ENCODE assay signal across 27 cellular contexts in the genomic region with DNA sequence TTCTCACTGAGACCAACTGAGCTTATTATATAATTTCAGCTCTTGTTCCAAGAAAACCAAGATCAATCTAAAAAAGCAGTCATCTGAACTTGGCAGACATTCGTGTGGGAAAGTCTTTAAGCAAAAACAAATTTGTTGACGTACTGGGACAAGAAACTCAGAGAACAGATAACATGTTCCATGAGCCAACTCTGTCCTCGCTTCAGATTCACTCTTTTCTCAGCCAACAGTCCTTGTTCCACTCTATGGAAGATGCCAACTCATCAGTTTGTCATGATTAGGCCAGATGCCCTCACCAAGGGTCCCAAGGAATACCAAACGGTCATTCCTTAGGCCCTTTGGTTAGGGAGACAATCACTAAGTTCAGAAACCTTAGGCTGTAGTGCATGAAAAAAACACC.
"Had no signal": no experiment of that assay in that cellular context is flagged by ENCODE, and none has a peak within 500 bp of the region (broad histone marks: within the 10 kb centered on the region; RNA-seq: fewer than 3 reads in every experiment).

No MANE protein-coding gene starts in this region.

- DNase-seq: activated B cell treated with CpG ODN at 0.5 μM for 24 hours; activated CD4-positive, alpha-beta T cell treated with anti-CD3 and anti-CD28 coated beads, Interleukin-2, amount 50 U/mL, for 1 hour; activated CD8-positive, alpha-beta T cell treated with anti-CD3 and anti-CD28 coated beads for 36 hours; activated gamma-delta T cell treated with Interleukin-2 at 50 U/mL for 16 hours; activated naive CD8-positive, alpha-beta T cell treated with anti-CD3 and anti-CD28 coated beads, Interleukin-2, amount 50 U/mL, for 24 hours; activated T-cell treated with anti-CD3 and anti-CD28 coated beads, Interleukin-2, amount 50 U/mL, for 4 hours; anterior cingulate cortex; body of pancreas; gastrocnemius medialis; hypothalamus; immature natural killer cell; kidney; lower lobe of right lung; mesendoderm; mucosa of descending colon; sigmoid colon; small intestine; stimulated activated CD4-positive, alpha-beta T cell treated with anti-CD3 and anti-CD28 coated beads, Interleukin-4, amount 100 ng/mL, for 4 hours; stimulated activated CD8-positive, alpha-beta memory T cell treated with anti-CD3 and anti-CD28 coated beads, Interleukin-4, amount 100 ng/mL, for 48 hours; stimulated activated naive CD8-positive, alpha-beta T cell treated with anti-CD3 and anti-CD28 coated beads, Interleukin-15, amount 100 ng/mL, for 72 hours; substantia nigra; T-helper 1 cell had no signal

- H3K9me3 ChIP-seq: body of pancreas, gastrocnemius medialis, lower lobe of right lung, mucosa of descending colon, sigmoid colon had no signal

- H3K4me1 ChIP-seq: body of pancreas, gastrocnemius medialis, lower lobe of right lung, sigmoid colon had no signal

- H3K4me3 ChIP-seq: body of pancreas, cardiac muscle cell, gastrocnemius medialis, lower lobe of right lung, mucosa of descending colon, sigmoid colon had no signal

- H3K27me3 ChIP-seq: body of pancreas, cardiac muscle cell, gastrocnemius medialis, sigmoid colon had no signal

- H3K36me3 ChIP-seq: cardiac muscle cell, gastrocnemius medialis, lower lobe of right lung, sigmoid colon had no signal

- ATAC-seq: activated CD8-positive, alpha-beta T cell treated with anti-CD3 and anti-CD28 coated beads for 36 hours; activated naive CD8-positive, alpha-beta T cell treated with anti-CD3 and anti-CD28 coated beads, Interleukin-2, amount 50 U/mL, for 24 hours; activated T-cell treated with anti-CD3 and anti-CD28 coated beads, Interleukin-2, amount 50 U/mL, for 4 hours; activated T-helper 17 cell treated with anti-CD3 and anti-CD28 coated beads, Interleukin-2, amount 50 U/mL, for 72 hours; body of pancreas; esophagus mucosa; gastrocnemius medialis; lower lobe of right lung; mucosa of descending colon; natural killer cell treated with Interleukin-12 subunit alpha and Interleukin-12 subunit beta and Interleukin-15 and Interleukin-18, amount 100 ng/mL, for 72 hours; stimulated activated memory B cell treated with anti-CD40 and anti-IgM and Interleukin-4, amounts not matched to agents 10 μg/mL and 1 μg/mL and 100 μg/mL, for 72 hours; stimulated activated naive CD8-positive, alpha-beta T cell treated with anti-CD3 and anti-CD28 coated beads, Interleukin-15, amount 100 ng/mL, for 72 hours had no signal

- H3K27ac ChIP-seq: body of pancreas, cardiac muscle cell, gastrocnemius medialis, lower lobe of right lung, sigmoid colon had no signal
